4 cellular contexts compared by ENCODE assay signal in the genomic region with DNA sequence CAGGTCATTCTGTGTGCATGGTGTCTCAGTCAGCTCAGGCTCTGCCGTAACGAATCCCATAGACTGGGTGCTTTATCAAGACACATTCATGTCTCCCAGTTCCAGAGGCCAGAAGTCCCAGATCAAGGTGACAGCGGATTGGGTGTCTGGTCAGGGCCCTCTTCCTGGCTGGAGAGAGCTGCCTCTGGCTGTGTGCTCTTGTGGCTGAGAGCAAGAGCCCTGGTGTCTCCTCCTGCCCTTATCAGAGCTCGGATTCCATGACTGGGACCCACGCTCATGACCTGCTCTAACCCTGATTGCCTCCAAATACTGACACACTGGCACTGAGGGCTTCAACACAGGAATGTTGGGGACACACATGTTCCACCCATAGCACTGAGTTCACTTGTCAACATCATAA. TPM values are rescaled to one million over a fixed set of nuclear protein-coding genes. Genes with fewer than 3 reads are reported as not detected.
"Had no signal": no experiment of that assay in that cellular context is flagged by ENCODE, and none has a peak within 500 bp of the region (broad histone marks: within the 10 kb centered on the region; RNA-seq: fewer than 3 reads in every experiment).

No MANE protein-coding gene starts in this region.

RNA-seq across cellular contexts. Expression of gene NUTM2G, which starts 6.1 kb away (rescaled TPM):
- total RNA-seq: HT1080, LHCN-M2, MCF 10A, PC-3 had no signal
